Comparison of ENCODE assay signal across 14 cellular contexts in genomic region chr5:1459435-1459834, GRCh38. TPM values are rescaled to one million over a fixed set of nuclear protein-coding genes. Genes with fewer than 3 reads are reported as not detected.
"Had no signal": no experiment of that assay in that cellular context is flagged by ENCODE, and none has a peak within 500 bp of the region (broad histone marks: within the 10 kb centered on the region; RNA-seq: fewer than 3 reads in every experiment).

No MANE protein-coding gene starts in this region.

RNA-seq across cellular contexts. Expression of gene SLC6A3, which starts 14.2 kb away (rescaled TPM):
- total RNA-seq: kidney epithelial cell, left colon, left lobe of liver, left ventricle myocardium inferior, left ventricle myocardium superior, liver, lower leg skin, lung microvascular endothelial cell, mammary epithelial cell, mesenteric fat pad, mononuclear cell, mucosa of descending colon had no signal
- polyA plus RNA-seq: immature natural killer cell; liver; mammary epithelial cell; naive thymus-derived CD4-positive, alpha-beta T cell had no signal
